Comparison of ENCODE assay signal across 15 cellular contexts in genomic region chr11:132803436-132803835, GRCh38.
"Had no signal": no experiment of that assay in that cellular context is flagged by ENCODE, and none has a peak within 500 bp of the region (broad histone marks: within the 10 kb centered on the region; RNA-seq: fewer than 3 reads in every experiment).

No MANE protein-coding gene starts in this region.

- H3K36me3 Mint-ChIP-seq: activated naive CD8-positive, alpha-beta T cell treated with anti-CD3 and anti-CD28 coated beads, Interleukin-2, amount 10 ng/mL, durations not matched to agents 7 days and 5 days; memory B cell; naive thymus-derived CD8-positive, alpha-beta T cell; stimulated activated effector memory CD8-positive, alpha-beta T cell treated with anti-CD3 and anti-CD28 coated beads, Interleukin-12 subunit alpha, Interleukin-12 subunit beta, amount 100 ng/mL, for 72 hours had no signal

- H3K27me3 Mint-ChIP-seq: dendritic cell treated with granulocyte-macrophage colony-stimulating factor and Interleukin-4, amounts not matched to agents 40 ng/mL and 50 ng/mL, for 4 days; memory B cell had no signal

- H3K36me3 ChIP-seq: left lung, thoracic aorta, upper lobe of right lung had no signal

- H2AFZ ChIP-seq: hepatocyte had no signal

- H3K27me3 ChIP-seq: left lung, upper lobe of right lung had no signal

- H3K4me2 ChIP-seq: hepatocyte had no signal

- DNase-seq: activated CD4-positive, alpha-beta T cell treated with anti-CD3 and anti-CD28 coated beads, Interleukin-2, amount 50 U/mL, for 1 hour; activated CD8-positive, alpha-beta memory T cell treated with anti-CD3 and anti-CD28 coated beads for 24 hours; activated naive CD8-positive, alpha-beta T cell treated with anti-CD3 and anti-CD28 coated beads, Interleukin-2, amount 10 ng/mL, durations not matched to agents 7 days and 5 days; effector memory CD4-positive, alpha-beta T cell; left lung; mucosa of descending colon; naive thymus-derived CD8-positive, alpha-beta T cell; posterior cingulate gyrus; upper lobe of right lung had no signal

- H3K27ac ChIP-seq: hepatocyte, left lung, thoracic aorta, upper lobe of right lung had no signal

- H3K4me3 ChIP-seq: hepatocyte, left lung, mucosa of descending colon, thoracic aorta, upper lobe of right lung had no signal

- H3K9me3 ChIP-seq: thoracic aorta, upper lobe of right lung had no signal

- H3K4me3 Mint-ChIP-seq: activated naive CD8-positive, alpha-beta T cell treated with anti-CD3 and anti-CD28 coated beads, Interleukin-2, amount 10 ng/mL, durations not matched to agents 7 days and 5 days; dendritic cell treated with granulocyte-macrophage colony-stimulating factor and Interleukin-4, amounts not matched to agents 40 ng/mL and 50 ng/mL, for 4 days; memory B cell; naive thymus-derived CD8-positive, alpha-beta T cell; stimulated activated effector memory CD8-positive, alpha-beta T cell treated with anti-CD3 and anti-CD28 coated beads, Interleukin-12 subunit alpha, Interleukin-12 subunit beta, amount 100 ng/mL, for 72 hours had no signal

- H3K79me2 ChIP-seq: hepatocyte had no signal

- H3K4me1 Mint-ChIP-seq: activated naive CD8-positive, alpha-beta T cell treated with anti-CD3 and anti-CD28 coated beads, Interleukin-2, amount 10 ng/mL, durations not matched to agents 7 days and 5 days; memory B cell; naive thymus-derived CD8-positive, alpha-beta T cell; stimulated activated effector memory CD8-positive, alpha-beta T cell treated with anti-CD3 and anti-CD28 coated beads, Interleukin-12 subunit alpha, Interleukin-12 subunit beta, amount 100 ng/mL, for 72 hours had no signal

- H3K4me1 ChIP-seq: left lung, upper lobe of right lung had no signal

- H3K27ac Mint-ChIP-seq: activated naive CD8-positive, alpha-beta T cell treated with anti-CD3 and anti-CD28 coated beads, Interleukin-2, amount 10 ng/mL, durations not matched to agents 7 days and 5 days; dendritic cell treated with granulocyte-macrophage colony-stimulating factor and Interleukin-4, amounts not matched to agents 40 ng/mL and 50 ng/mL, for 4 days; memory B cell; naive thymus-derived CD8-positive, alpha-beta T cell; stimulated activated effector memory CD8-positive, alpha-beta T cell treated with anti-CD3 and anti-CD28 coated beads, Interleukin-12 subunit alpha, Interleukin-12 subunit beta, amount 100 ng/mL, for 72 hours had no signal

- ATAC-seq: activated CD4-positive, CD25-positive, alpha-beta regulatory T cell treated with anti-CD3 and anti-CD28 coated beads, Interleukin-2, amount 50 U/mL, for 24 hours; left lung; mucosa of descending colon; naive thymus-derived CD8-positive, alpha-beta T cell; stimulated activated effector memory CD8-positive, alpha-beta T cell treated with anti-CD3 and anti-CD28 coated beads, Interleukin-12 subunit alpha, Interleukin-12 subunit beta, amount 100 ng/mL, for 72 hours; upper lobe of right lung had no signal
